Comparison of ENCODE assay signal across 1 cellular context in the genomic region with DNA sequence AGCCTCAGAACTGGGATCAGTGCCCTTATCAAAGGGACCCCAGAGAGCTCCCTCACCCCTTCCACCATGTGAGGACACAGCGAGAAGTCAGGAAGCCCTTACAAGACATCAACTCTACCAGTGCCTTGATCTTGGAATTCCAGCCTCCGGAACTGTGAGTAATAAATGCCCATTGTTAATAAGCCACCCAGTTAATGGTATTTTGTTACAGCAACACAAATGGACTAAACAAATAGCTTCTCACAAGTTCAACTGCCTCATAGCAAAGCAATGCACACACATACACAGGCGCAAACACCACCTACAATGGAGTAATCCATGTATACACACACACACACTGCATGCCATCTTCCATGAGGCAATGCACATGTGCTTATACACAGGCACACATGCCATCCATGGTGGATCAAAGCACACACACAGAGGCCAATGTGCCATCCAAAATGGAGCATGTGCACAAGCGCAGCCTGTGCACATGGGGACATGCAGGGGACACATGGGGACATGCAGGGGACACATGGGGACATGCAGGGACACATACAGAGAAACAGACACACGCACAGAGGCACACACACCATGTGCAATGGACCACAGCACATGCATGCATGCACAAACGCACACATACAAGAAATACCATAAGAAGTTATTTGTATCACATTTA.
TF ChIP-seq lines count a peak whose summit lies in the region.

No MANE protein-coding gene starts in this region.

TF ChIP-seq in K562, 482 proteins besides CTCF, POLR2A, EP300 and RAD21 (continued from another document):
- TF ChIP-seq, protein P1, sequence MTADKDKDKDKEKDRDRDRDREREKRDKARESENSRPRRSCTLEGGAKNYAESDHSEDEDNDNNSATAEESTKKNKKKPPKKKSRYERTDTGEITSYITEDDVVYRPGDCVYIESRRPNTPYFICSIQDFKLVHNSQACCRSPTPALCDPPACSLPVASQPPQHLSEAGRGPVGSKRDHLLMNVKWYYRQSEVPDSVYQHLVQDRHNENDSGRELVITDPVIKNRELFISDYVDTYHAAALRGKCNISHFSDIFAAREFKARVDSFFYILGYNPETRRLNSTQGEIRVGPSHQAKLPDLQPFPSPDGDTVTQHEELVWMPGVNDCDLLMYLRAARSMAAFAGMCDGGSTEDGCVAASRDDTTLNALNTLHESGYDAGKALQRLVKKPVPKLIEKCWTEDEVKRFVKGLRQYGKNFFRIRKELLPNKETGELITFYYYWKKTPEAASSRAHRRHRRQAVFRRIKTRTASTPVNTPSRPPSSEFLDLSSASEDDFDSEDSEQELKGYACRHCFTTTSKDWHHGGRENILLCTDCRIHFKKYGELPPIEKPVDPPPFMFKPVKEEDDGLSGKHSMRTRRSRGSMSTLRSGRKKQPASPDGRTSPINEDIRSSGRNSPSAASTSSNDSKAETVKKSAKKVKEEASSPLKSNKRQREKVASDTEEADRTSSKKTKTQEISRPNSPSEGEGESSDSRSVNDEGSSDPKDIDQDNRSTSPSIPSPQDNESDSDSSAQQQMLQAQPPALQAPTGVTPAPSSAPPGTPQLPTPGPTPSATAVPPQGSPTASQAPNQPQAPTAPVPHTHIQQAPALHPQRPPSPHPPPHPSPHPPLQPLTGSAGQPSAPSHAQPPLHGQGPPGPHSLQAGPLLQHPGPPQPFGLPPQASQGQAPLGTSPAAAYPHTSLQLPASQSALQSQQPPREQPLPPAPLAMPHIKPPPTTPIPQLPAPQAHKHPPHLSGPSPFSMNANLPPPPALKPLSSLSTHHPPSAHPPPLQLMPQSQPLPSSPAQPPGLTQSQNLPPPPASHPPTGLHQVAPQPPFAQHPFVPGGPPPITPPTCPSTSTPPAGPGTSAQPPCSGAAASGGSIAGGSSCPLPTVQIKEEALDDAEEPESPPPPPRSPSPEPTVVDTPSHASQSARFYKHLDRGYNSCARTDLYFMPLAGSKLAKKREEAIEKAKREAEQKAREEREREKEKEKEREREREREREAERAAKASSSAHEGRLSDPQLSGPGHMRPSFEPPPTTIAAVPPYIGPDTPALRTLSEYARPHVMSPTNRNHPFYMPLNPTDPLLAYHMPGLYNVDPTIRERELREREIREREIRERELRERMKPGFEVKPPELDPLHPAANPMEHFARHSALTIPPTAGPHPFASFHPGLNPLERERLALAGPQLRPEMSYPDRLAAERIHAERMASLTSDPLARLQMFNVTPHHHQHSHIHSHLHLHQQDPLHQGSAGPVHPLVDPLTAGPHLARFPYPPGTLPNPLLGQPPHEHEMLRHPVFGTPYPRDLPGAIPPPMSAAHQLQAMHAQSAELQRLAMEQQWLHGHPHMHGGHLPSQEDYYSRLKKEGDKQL (CRISPR knock-in tag; IDR thresholded peaks at IDR 0.05; ENCODE audit: borderline replicate concordance) = no peak
- no peak for TF ChIP-seq NFIX (CRISPR knock-in tag; IDR thresholded peaks at IDR 0.05; ENCODE audit: low read depth)
